1 cellular context compared by ENCODE assay signal in the genomic region with DNA sequence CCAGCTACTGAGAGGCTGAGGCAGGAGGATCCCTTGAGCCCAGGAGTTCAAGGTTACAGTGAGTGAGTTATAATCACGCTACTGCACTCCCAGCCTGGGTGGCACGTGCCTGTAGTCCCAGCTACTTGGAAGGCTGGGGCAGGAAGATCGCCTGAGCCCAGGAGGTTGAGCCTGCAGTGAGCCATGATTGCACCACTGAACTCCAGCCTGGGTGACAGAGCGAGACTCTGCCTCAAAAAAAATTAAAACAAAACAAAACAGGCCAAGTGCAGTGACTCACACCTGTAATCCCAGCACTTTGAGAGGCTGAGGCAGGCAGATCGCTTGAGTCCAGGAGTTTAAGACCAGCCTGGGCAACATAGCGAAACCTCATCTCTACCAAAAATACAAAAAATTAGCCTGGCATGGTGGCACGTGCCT.
TF ChIP-seq lines count a peak whose summit lies in the region.

No MANE protein-coding gene starts in this region.

TF ChIP-seq in IMR-90, 13 proteins besides CTCF, POLR2A, EP300 and RAD21:
- TF ChIP-seq CEBPB (IDR thresholded peaks at IDR 0.05; ENCODE audit: low read depth, low read length) = peak; percentile 51; the same call in 1 of the 2 replicates
TF ChIP-seq in IMR-90: peak in this region for 1; not testable (repeated sequence) for 12.
